In the genomic region with DNA sequence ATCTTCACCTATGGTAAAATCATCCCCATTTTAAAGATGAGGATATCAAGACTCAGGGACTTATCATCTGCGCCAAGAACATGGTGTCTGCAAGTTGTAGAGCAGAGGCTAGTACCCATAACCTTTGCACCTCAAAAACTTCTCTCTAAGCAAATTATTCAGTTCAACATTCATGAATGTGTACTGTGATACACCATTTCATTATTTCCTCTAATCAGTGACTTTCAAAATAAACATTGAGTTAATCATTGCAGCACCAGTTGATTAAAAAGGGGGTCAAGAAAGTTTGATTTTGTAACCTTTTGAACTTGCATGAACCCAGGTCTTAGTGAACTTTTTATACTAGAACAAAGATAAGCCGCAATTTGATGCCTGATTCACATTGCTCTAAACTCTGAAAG, we compare ENCODE assay signal across 22 cellular contexts. TPM values are rescaled to one million over a fixed set of nuclear protein-coding genes. Genes with fewer than 3 reads are reported as not detected.
DNase-seq lines count a peak whose midpoint lies in the region; ATAC-seq, FAIRE-seq and TF ChIP-seq lines count a peak whose summit lies in the region.
"Had no signal": no experiment of that assay in that cellular context is flagged by ENCODE, and none has a peak within 500 bp of the region (broad histone marks: within the 10 kb centered on the region; RNA-seq: fewer than 3 reads in every experiment).

No MANE protein-coding gene starts in this region.

- H3K27ac Mint-ChIP-seq in glutamatergic neuron (ENCODE audit: unreplicated experiment) = no peak overlapping the region
- H3K27ac Mint-ChIP-seq: B cell; CD4-positive, alpha-beta T cell; CD8-positive, alpha-beta T cell had no signal

- no peak overlapping the region for H3K4me3 Mint-ChIP-seq in glutamatergic neuron (ENCODE audit: unreplicated experiment)
- H3K4me3 Mint-ChIP-seq: B cell; CD4-positive, alpha-beta T cell; CD8-positive, alpha-beta T cell had no signal

- H3K36me3 Mint-ChIP-seq in glutamatergic neuron (ENCODE audit: unreplicated experiment) = peaks cover 4% of the 10 kb centered on the region
- H3K36me3 Mint-ChIP-seq: CD8-positive, alpha-beta T cell had no signal

- no peaks in the 10 kb centered on the region for H3K4me1 Mint-ChIP-seq in glutamatergic neuron (ENCODE audit: low read depth, unreplicated experiment)
- H3K4me1 Mint-ChIP-seq: B cell had no signal

- TF ChIP-seq CTCF in liver (IDR thresholded peaks at IDR 0.05; ENCODE audit: low read depth, low read length, missing input control) = no peak
- TF ChIP-seq CTCF in glutamatergic neuron (IDR thresholded peaks at IDR 0.05; ENCODE audit: partially characterized antibody, unreplicated experiment) = no peak

- peak overlapping the region in 1 of 2 donors; percentile 49 for H3K9ac ChIP-seq in liver (ENCODE audit: low read depth in 1 of 2, low read length in 2 of 2)
- H3K9ac ChIP-seq: BLaER1 treated with 17β-estradiol and CSF1 and Interleukin-3, amounts not matched to agents 10 nM and 100 nM had no signal

- TF ChIP-seq RAD21 in liver (IDR thresholded peaks at IDR 0.05) = peak; percentile 42 to 63

- no peaks in the 10 kb centered on the region for H3K9me3 ChIP-seq in liver (ENCODE audit: control insufficient read depth in 4 of 4, low read length in 3 of 4)
- H3K9me3 ChIP-seq in small intestine (ENCODE audit: control insufficient read depth, low read depth) = no peaks in the 10 kb centered on the region

- H3K27ac ChIP-seq in liver (ENCODE audit: low read depth in 1 of 2, low read length in 2 of 2) (peak overlapping the region; percentile 45 to 74), small intestine (ENCODE audit: low read depth in 1 of 2, low read length in 1 of 2) (no peak overlapping the region)
- H3K27ac ChIP-seq: 22Rv1; A549; BLaER1 treated with 17β-estradiol and CSF1 and Interleukin-3, amounts not matched to agents 10 nM and 100 nM; C4-2B had no signal

- peak; percentile 55 for FAIRE-seq in small intestine (lab: Jason Lieb, UNC)
- FAIRE-seq: A549, D721Med, G401.6, GM12891 had no signal

- no peaks in the 10 kb centered on the region for H3K27me3 Mint-ChIP-seq in glutamatergic neuron (ENCODE audit: unreplicated experiment)

- H3K27me3 ChIP-seq in liver (ENCODE audit: control insufficient read depth in 4 of 4, insufficient read depth in 4 of 4, low read length in 3 of 4) (no peaks in the 10 kb centered on the region), small intestine (ENCODE audit: control insufficient read depth in 2 of 2, insufficient read depth in 2 of 2, low read length in 2 of 2) (no peaks in the 10 kb centered on the region)
- H3K27me3 ChIP-seq: BLaER1 treated with 17β-estradiol and CSF1 and Interleukin-3, amounts not matched to agents 10 nM and 100 nM had no signal

- H3K4me3 ChIP-seq in liver (ENCODE audit: low read depth in 1 of 3, low read length in 3 of 3) (peak overlapping the region in 1 of 3 donors; percentile 20), small intestine (ENCODE audit: low read depth in 1 of 2, low read length in 2 of 2) (no peak overlapping the region)
- H3K4me3 ChIP-seq: A549; BLaER1 treated with 17β-estradiol and CSF1 and Interleukin-3, amounts not matched to agents 10 nM and 100 nM had no signal

- peak; percentile 85 for ATAC-seq in left lobe of liver
- no peak for ATAC-seq in GM18867 (IDR thresholded peaks at IDR 0.05; ENCODE audit: unreplicated experiment)
- ATAC-seq: A549; CD8-positive, alpha-beta T cell had no signal

- 31% methylated on average over 2 of the region's 2 CpGs for WGBS in liver
- WGBS in small intestine, 3 donors = 14 to 47% (median 29%) methylated on average over 2 of the region's 2 CpGs

- peaks cover 2 to 34% (median 23%) of the 10 kb centered on the region in 4 donors for H3K4me1 ChIP-seq in liver (ENCODE audit: control insufficient read depth in 4 of 4, insufficient read depth in 4 of 4, low read length in 3 of 4)
- no peaks in the 10 kb centered on the region for H3K4me1 ChIP-seq in small intestine (ENCODE audit: control insufficient read depth in 2 of 2, insufficient read depth in 1 of 2, low read depth in 1 of 2, low read length in 1 of 2)
- H3K4me1 ChIP-seq: A549; BLaER1 treated with 17β-estradiol and CSF1 and Interleukin-3, amounts not matched to agents 10 nM and 100 nM; Caco-2 had no signal

- H3K36me3 ChIP-seq in liver (ENCODE audit: control insufficient read depth in 4 of 4, insufficient read depth in 3 of 4, low read depth in 1 of 4, low read length in 3 of 4) = no peaks in the 10 kb centered on the region
- H3K36me3 ChIP-seq in small intestine (ENCODE audit: control insufficient read depth in 2 of 2, insufficient read depth in 2 of 2, low read length in 2 of 2) = no peaks in the 10 kb centered on the region
- H3K36me3 ChIP-seq: BLaER1 treated with 17β-estradiol and CSF1 and Interleukin-3, amounts not matched to agents 10 nM and 100 nM had no signal

- H3K9me3 Mint-ChIP-seq in glutamatergic neuron (ENCODE audit: unreplicated experiment) = peaks cover 2% of the 10 kb centered on the region

- DNase-seq in left lobe of liver (ENCODE audit: low spot score) = no peak
- DNase-seq in small intestine = peak; percentile 93
- no peak for DNase-seq in glutamatergic neuron
- DNase-seq: AML-193; Caco-2; Calu3; CD4-positive, alpha-beta T cell; CD8-positive, alpha-beta T cell; DMS79 treated with DMSO at 0.1 percent for 48 hours; GF-D8 had no signal

TF ChIP-seq in liver, 16 proteins besides CTCF, POLR2A, EP300 and RAD21:
- peak; percentile 77 for TF ChIP-seq NR2F2 (IDR thresholded peaks at IDR 0.05)
- peak; percentile 91 for TF ChIP-seq YY1 (IDR thresholded peaks at IDR 0.05)
- TF ChIP-seq, protein P1, sequence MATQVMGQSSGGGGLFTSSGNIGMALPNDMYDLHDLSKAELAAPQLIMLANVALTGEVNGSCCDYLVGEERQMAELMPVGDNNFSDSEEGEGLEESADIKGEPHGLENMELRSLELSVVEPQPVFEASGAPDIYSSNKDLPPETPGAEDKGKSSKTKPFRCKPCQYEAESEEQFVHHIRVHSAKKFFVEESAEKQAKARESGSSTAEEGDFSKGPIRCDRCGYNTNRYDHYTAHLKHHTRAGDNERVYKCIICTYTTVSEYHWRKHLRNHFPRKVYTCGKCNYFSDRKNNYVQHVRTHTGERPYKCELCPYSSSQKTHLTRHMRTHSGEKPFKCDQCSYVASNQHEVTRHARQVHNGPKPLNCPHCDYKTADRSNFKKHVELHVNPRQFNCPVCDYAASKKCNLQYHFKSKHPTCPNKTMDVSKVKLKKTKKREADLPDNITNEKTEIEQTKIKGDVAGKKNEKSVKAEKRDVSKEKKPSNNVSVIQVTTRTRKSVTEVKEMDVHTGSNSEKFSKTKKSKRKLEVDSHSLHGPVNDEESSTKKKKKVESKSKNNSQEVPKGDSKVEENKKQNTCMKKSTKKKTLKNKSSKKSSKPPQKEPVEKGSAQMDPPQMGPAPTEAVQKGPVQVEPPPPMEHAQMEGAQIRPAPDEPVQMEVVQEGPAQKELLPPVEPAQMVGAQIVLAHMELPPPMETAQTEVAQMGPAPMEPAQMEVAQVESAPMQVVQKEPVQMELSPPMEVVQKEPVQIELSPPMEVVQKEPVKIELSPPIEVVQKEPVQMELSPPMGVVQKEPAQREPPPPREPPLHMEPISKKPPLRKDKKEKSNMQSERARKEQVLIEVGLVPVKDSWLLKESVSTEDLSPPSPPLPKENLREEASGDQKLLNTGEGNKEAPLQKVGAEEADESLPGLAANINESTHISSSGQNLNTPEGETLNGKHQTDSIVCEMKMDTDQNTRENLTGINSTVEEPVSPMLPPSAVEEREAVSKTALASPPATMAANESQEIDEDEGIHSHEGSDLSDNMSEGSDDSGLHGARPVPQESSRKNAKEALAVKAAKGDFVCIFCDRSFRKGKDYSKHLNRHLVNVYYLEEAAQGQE (IDR thresholded peaks at IDR 0.05) = peak; percentile 33
- TF ChIP-seq, protein P2, sequence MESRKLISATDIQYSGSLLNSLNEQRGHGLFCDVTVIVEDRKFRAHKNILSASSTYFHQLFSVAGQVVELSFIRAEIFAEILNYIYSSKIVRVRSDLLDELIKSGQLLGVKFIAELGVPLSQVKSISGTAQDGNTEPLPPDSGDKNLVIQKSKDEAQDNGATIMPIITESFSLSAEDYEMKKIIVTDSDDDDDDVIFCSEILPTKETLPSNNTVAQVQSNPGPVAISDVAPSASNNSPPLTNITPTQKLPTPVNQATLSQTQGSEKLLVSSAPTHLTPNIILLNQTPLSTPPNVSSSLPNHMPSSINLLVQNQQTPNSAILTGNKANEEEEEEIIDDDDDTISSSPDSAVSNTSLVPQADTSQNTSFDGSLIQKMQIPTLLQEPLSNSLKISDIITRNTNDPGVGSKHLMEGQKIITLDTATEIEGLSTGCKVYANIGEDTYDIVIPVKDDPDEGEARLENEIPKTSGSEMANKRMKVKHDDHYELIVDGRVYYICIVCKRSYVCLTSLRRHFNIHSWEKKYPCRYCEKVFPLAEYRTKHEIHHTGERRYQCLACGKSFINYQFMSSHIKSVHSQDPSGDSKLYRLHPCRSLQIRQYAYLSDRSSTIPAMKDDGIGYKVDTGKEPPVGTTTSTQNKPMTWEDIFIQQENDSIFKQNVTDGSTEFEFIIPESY (IDR thresholded peaks at IDR 0.05) = peak; percentile 70
- peak in 1 of 2 donors; percentile 25 for TF ChIP-seq EGR1 (IDR thresholded peaks at IDR 0.05; ENCODE audit: low read depth in 2 of 2)
- TF ChIP-seq FOXA1 (IDR thresholded peaks at IDR 0.05) = peak; percentile 78
- peak; percentile 28 for TF ChIP-seq TAF1 (conservative IDR thresholded peaks at IDR 0.05)
- TF ChIP-seq, protein P3, sequence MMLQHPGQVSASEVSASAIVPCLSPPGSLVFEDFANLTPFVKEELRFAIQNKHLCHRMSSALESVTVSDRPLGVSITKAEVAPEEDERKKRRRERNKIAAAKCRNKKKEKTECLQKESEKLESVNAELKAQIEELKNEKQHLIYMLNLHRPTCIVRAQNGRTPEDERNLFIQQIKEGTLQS (IDR thresholded peaks at IDR 0.05) = peak; percentile 69
- TF ChIP-seq FOXA2 (IDR thresholded peaks at IDR 0.05) = peak; percentile 92
- TF ChIP-seq RXRA (IDR thresholded peaks at IDR 0.05) = peak; percentile 99
- peak in 1 of 2 donors; percentile 43 for TF ChIP-seq GABPA (IDR thresholded peaks at IDR 0.05 in 1 of 2, conservative IDR thresholded peaks at IDR 0.05 in 1 of 2)
- peak; percentile 91 to 93 for TF ChIP-seq HNF4A (conservative IDR thresholded peaks at IDR 0.05)
- TF ChIP-seq, protein P4, sequence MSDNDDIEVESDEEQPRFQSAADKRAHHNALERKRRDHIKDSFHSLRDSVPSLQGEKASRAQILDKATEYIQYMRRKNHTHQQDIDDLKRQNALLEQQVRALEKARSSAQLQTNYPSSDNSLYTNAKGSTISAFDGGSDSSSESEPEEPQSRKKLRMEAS (IDR thresholded peaks at IDR 0.05) = peak; percentile 59
- peak; percentile 97 for TF ChIP-seq SP1 (IDR thresholded peaks at IDR 0.05)
- TF ChIP-seq HNF4G (IDR thresholded peaks at IDR 0.05) = peak; percentile 84
- peak; percentile 78 to 90 for TF ChIP-seq JUND (IDR thresholded peaks at IDR 0.05)

RNA-seq across cellular contexts. Expression of a gene that starts 47.6 kb away (rescaled TPM):
- total RNA-seq in left lobe of liver (1,524 TPM), liver (100 to 1,000 TPM in 1 of 2 donors, under 1 TPM in 1; 0.33 to 638 TPM), glutamatergic neuron (ENCODE audit: unreplicated experiment) (3.2 TPM)
- polyA plus RNA-seq in liver (1,000 to 10,000 TPM in 1 of 2 donors, 100 to 1,000 TPM in 1; 826 to 1,126 TPM), small intestine (10 to 100 TPM in 1 of 3 donors, under 1 TPM in 1, not detected in 1; 0.21 to 24.4 TPM)
- total RNA-seq: A172, Calu3 had no signal
- polyA plus RNA-seq: BJ had no signal

Comparison
In these comparisons a context has a peak if more than half of its experiments do, and no peak if none do; other contexts are left out.
1. H3K27ac ChIP-seq: peak in liver (2 of 2); none in small intestine (0 of 2).